Comparison of ENCODE assay signal across 6 cellular contexts in genomic region chr1:153536618-153537375, GRCh38. TPM values are rescaled to one million over a fixed set of nuclear protein-coding genes. Genes with fewer than 3 reads are reported as not detected.
DNase-seq lines count a peak whose midpoint lies in the region; ATAC-seq, FAIRE-seq and TF ChIP-seq lines count a peak whose summit lies in the region.

No MANE protein-coding gene starts in this region.

- H3K23ac ChIP-seq in IMR-90 (ENCODE audit: low read depth, low read length) = peak overlapping the region; percentile 91

- H3K56ac ChIP-seq in IMR-90 (ENCODE audit: extremely low read depth, insufficient read depth, low read length) = peak overlapping the region; percentile 89; the same call in 1 of the 2 replicates

- TF ChIP-seq POLR2A in IMR-90 (IDR thresholded peaks at IDR 0.05; ENCODE audit: low read depth, low read length) = no peak

- POLR2A ChIA-PET in IMR-90 (lab: Charles Lee; ENCODE audit: unreplicated experiment) = interaction anchor here (0.6 to 0.8 kb wide), 2 partner anchors 10 to 29 kb away, joined by 3 read pairs; no protein-coding TSS in a partner anchor

- no TSS peak for BruUV-seq in IMR-90 (replicated peaks; lab: Mats Ljungman, UMichigan)

- H3K36me3 ChIP-seq in IMR-90 (ENCODE audit: control insufficient read depth, insufficient read depth, low read length) = peaks cover 11% of the 10 kb centered on the region
- no peaks in the 10 kb centered on the region for H3K36me3 ChIP-seq in pancreas

- H2BK5ac ChIP-seq in IMR-90 (ENCODE audit: low read depth, low read length, poor library complexity, severe bottlenecking) = peak overlapping the region; percentile 85

- H3K9me3 ChIP-seq in IMR-90 (ENCODE audit: control insufficient read depth, insufficient read depth, low read length) (no peaks in the 10 kb centered on the region), pancreas (no peaks in the 10 kb centered on the region)

- no peaks in the 10 kb centered on the region for H3K27me3 ChIP-seq in IMR-90 (ENCODE audit: control insufficient read depth, insufficient read depth, low read length)
- H3K27me3 ChIP-seq in pancreas = no peaks in the 10 kb centered on the region

- H3K9ac ChIP-seq in IMR-90 (ENCODE audit: low read depth, low read length) = peak overlapping the region; percentile 58

- H3K27ac ChIP-seq in IMR-90 (ENCODE audit: insufficient read depth, low read length) (peak overlapping the region; percentile 72), caudate nucleus (ENCODE audit: low read depth, low read length) (peak overlapping the region; percentile 88), pancreas (peak overlapping the region; percentile 76 to 90 (median 78))

- peak overlapping the region; percentile 82 for H2BK20ac ChIP-seq in IMR-90 (ENCODE audit: low read depth, low read length)

- peak overlapping the region; percentile 98 for H4K91ac ChIP-seq in IMR-90 (ENCODE audit: insufficient read depth, low read depth, low read length)

- H3K4ac ChIP-seq in IMR-90 (ENCODE audit: low read depth, low read length) = peak overlapping the region; percentile 93

- H3K79me1 ChIP-seq in IMR-90 (ENCODE audit: low read depth in 1 of 2, low read length in 2 of 2) = peaks cover 5 to 60% of the 10 kb centered on the region in 2 experiments; a peak in 3 of 4 replicates

- CTCF ChIA-PET in IMR-90 (lab: Yijun Ruan, JAX) = no interaction called here

- H4K20me1 ChIP-seq in IMR-90 (ENCODE audit: insufficient read depth, low read length) = peaks cover 18% of the 10 kb centered on the region

- H3K18ac ChIP-seq in IMR-90 (ENCODE audit: low read depth, low read length) = peak overlapping the region; percentile 62

- peaks cover 34% of the 10 kb centered on the region for H3K9me1 ChIP-seq in IMR-90 (ENCODE audit: insufficient read depth, low read length)

- DNase-seq in IMR-90 (no peak), caudate nucleus (lab: John Stamatoyannopoulos, UW) (peak in 1 of 61 donors; percentile 32), pancreas (no peak), ACHN (no peak)
- DNase-seq in stimulated activated CD4-positive, alpha-beta T cell treated with anti-CD3 and anti-CD28 coated beads, Interleukin-1b, Interleukin-23, amount 100 ng/mL, for 48 hours = no peak

- peak overlapping the region; percentile 95 for H3K14ac ChIP-seq in IMR-90 (replicated peaks; ENCODE audit: low read depth, low read length)

- in situ Hi-C loops in IMR-90 (cut with MboI; ENCODE audit: low sequenced_read_pairs) (loop anchor here (25.0 kb wide), 1 partner anchor 426 kb away; the partner anchor contains the start of genes CREB3L4, CRTC2 and SLC39A1), ACHN (cut with HindIII; ENCODE audit: low pct_ligation_motif_present, low pct_unique_long_range_greater_than_20kb, low sequenced_read_pairs) (no loop called here)

- H2BK15ac ChIP-seq in IMR-90 (ENCODE audit: low read depth, low read length) = peak overlapping the region; percentile 57; the same call in 2 of the 3 replicates

- H2AK9ac ChIP-seq in IMR-90 (replicated peaks; ENCODE audit: low read depth, low read length, poor library complexity) = peak overlapping the region; percentile 95

- ATAC-seq in IMR-90 (ENCODE audit: low read depth) (no peak), pancreas (peak in 2 of 4 donors; percentile 5 to 24), HG03280 (IDR thresholded peaks at IDR 0.05; ENCODE audit: unreplicated experiment) (no peak)

- H2BK120ac ChIP-seq in IMR-90 (ENCODE audit: low read depth, low read length) = peak overlapping the region; percentile 91

- peak overlapping the region; percentile 96 for H2AFZ ChIP-seq in IMR-90 (replicated peaks; ENCODE audit: low read length, poor library complexity)

- peak overlapping the region; percentile 79 for H3K4me2 ChIP-seq in IMR-90 (ENCODE audit: low read depth, low read length)

- TF ChIP-seq CTCF in IMR-90 (conservative IDR thresholded peaks at IDR 0.05; ENCODE audit: low read depth, low read length) (no peak), pancreas (IDR thresholded peaks at IDR 0.05) (no peak)

- peak overlapping the region; percentile 45 for H4K5ac ChIP-seq in IMR-90 (ENCODE audit: low read depth, low read length)

- no peak for FAIRE-seq in pancreas (lab: Jason Lieb, UNC)

- H2AK5ac ChIP-seq in IMR-90 (ENCODE audit: low read depth, low read length) = peak overlapping the region; percentile 98

- peaks cover 36% of the 10 kb centered on the region for H3K4me1 ChIP-seq in IMR-90 (ENCODE audit: control insufficient read depth, insufficient read depth, low read length)
- H3K4me1 ChIP-seq in pancreas = no peaks in the 10 kb centered on the region

- dilution Hi-C loops in IMR-90 (cut with HindIII; ENCODE audit: low sequenced_read_pairs, unreplicated experiment) = no loop called here

- H3K4me3 ChIP-seq in IMR-90 (ENCODE audit: insufficient read depth, low read depth, low read length) (peak overlapping the region; percentile 38), pancreas (peak overlapping the region in 3 of 4 donors; percentile 33 to 61 (median 53))

- H4K8ac ChIP-seq in IMR-90 (ENCODE audit: low read depth in 2 of 2, low read length in 2 of 2) = peak overlapping the region; percentile 76 to 99

- TF ChIP-seq RAD21 in IMR-90 (IDR thresholded peaks at IDR 0.05; ENCODE audit: low read length) = no peak

- intact Hi-C loops in IMR-90 (cut with micrococcal nuclease) = no loop called here
- intact Hi-C loops in pancreas (cut with DNase I) = no loop called here

- 100% methylated on average over 3 of the region's 10 CpGs; no CpG with 5 or more reads in 1 of the 2 experiments for WGBS in IMR-90 (ENCODE audit: extremely low coverage in 2 of 2, insufficient read length in 1 of 2), 2 experiments
- WGBS in pancreas, 2 donors = 85 to 87% methylated on average over 10 of the region's 10 CpGs

TF ChIP-seq in IMR-90, 13 proteins besides CTCF, POLR2A, EP300 and RAD21:
- no peak for TF ChIP-seq BHLHE40 (IDR thresholded peaks at IDR 0.05; ENCODE audit: low read depth, low read length)
- no peak for TF ChIP-seq SMC3 (IDR thresholded peaks at IDR 0.05; ENCODE audit: low read depth, low read length)
- TF ChIP-seq ELK1 (IDR thresholded peaks at IDR 0.05; ENCODE audit: borderline replicate concordance, low read depth, low read length) = no peak
- no peak for TF ChIP-seq MAFK (IDR thresholded peaks at IDR 0.05; ENCODE audit: low read depth, low read length)
- no peak for TF ChIP-seq CHD1 (IDR thresholded peaks at IDR 0.05; ENCODE audit: low read depth, low read length)

RNA-seq across cellular contexts. Expression of gene S100A6, which starts 1.0 kb away (rescaled TPM):
- 373 and 555 TPM in 2 replicates for total RNA-seq in IMR-90 (2012; rRNA removed)
- polyA plus RNA-seq in IMR-90 (2012; rRNA removed) = 1,755 and 2,394 TPM in 2 replicates
- 755 and 1,450 TPM in 2 replicates for polyA plus RNA-seq in IMR-90 (2012; cell fraction: cytosol; rRNA removed)
- polyA plus RNA-seq in IMR-90 (2012; cell fraction: nucleus; rRNA removed; ENCODE audit: low replicate concordance) = 227 and 313 TPM in 2 replicates
- 100 to 1,000 TPM in 2 of 6 donors, 10 to 100 TPM in 4; 21.4 to 264 (median 61.8) TPM for total RNA-seq in pancreas
- polyA plus RNA-seq in pancreas = 100 to 1,000 TPM; 304 to 495 TPM

RNA-seq across cellular contexts. Expression of gene S100A5, which starts 3.9 kb away (rescaled TPM):
- total RNA-seq in IMR-90 (2012; rRNA removed) = 0.56 TPM in 1 of 2 replicates, not detected in the other
- 0.27 and 0.55 TPM in 2 replicates for polyA plus RNA-seq in IMR-90 (2012; rRNA removed)
- 1.1 TPM in 1 of 2 replicates, not detected in the other for polyA plus RNA-seq in IMR-90 (2012; cell fraction: cytosol; rRNA removed)
- not detected in 2 replicates for polyA plus RNA-seq in IMR-90 (2012; cell fraction: nucleus; rRNA removed; ENCODE audit: low replicate concordance)
- total RNA-seq in pancreas = not detected
- not detected for polyA plus RNA-seq in pancreas

RNA-seq across cellular contexts. Expression of gene S100A4, which starts 8.8 kb away (rescaled TPM):
- total RNA-seq in IMR-90 (2012; rRNA removed) (5.6 and 7.5 TPM in 2 replicates), pancreas (10 to 100 TPM in 4 of 6 donors, 1 to 10 TPM in 2; 5.0 to 40.9 (median 24.4) TPM)
- polyA plus RNA-seq in IMR-90 (2012; rRNA removed) (15.0 and 16.6 TPM in 2 replicates), pancreas (100 to 1,000 TPM in 1 of 2 donors, 10 to 100 TPM in 1; 88.6 to 149 TPM)
- polyA plus RNA-seq in IMR-90 (2012; cell fraction: cytosol; rRNA removed) = 17.1 and 25.7 TPM in 2 replicates
- polyA plus RNA-seq in IMR-90 (2012; cell fraction: nucleus; rRNA removed; ENCODE audit: low replicate concordance) = 3.3 and 5.2 TPM in 2 replicates

RNA-seq across cellular contexts. Expression of gene S100A3, which starts 12.3 kb away (rescaled TPM):
- 1.4 and 2.9 TPM in 2 replicates for total RNA-seq in IMR-90 (2012; rRNA removed)
- polyA plus RNA-seq in IMR-90 (2012; rRNA removed) = 4.5 and 6.2 TPM in 2 replicates
- 5.1 and 8.9 TPM in 2 replicates for polyA plus RNA-seq in IMR-90 (2012; cell fraction: cytosol; rRNA removed)
- 3.3 and 5.1 TPM in 2 replicates for polyA plus RNA-seq in IMR-90 (2012; cell fraction: nucleus; rRNA removed; ENCODE audit: low replicate concordance)
- total RNA-seq in pancreas = under 1 TPM in 3 of 6 donors, not detected in 3; 0.20 to 0.70 (median 0.66) TPM
- 1 to 10 TPM in 1 of 2 donors, under 1 TPM in 1; 0.38 to 1.1 TPM for polyA plus RNA-seq in pancreas

RNA-seq across cellular contexts. Expression of gene S100A2, which starts 28.8 kb away (rescaled TPM):
- total RNA-seq in IMR-90 (2012; rRNA removed) (3.6 and 4.4 TPM in 2 replicates), pancreas (1 to 10 TPM in 1 of 6 donors, under 1 TPM in 3, not detected in 2; 0.60 to 2.1 (median 0.68) TPM)
- polyA plus RNA-seq in IMR-90 (2012; rRNA removed) (7.9 and 9.5 TPM in 2 replicates), pancreas (1 to 10 TPM; 1.9 to 2.8 TPM)
- polyA plus RNA-seq in IMR-90 (2012; cell fraction: cytosol; rRNA removed) = 6.2 and 11.3 TPM in 2 replicates
- 5.1 TPM in 2 replicates for polyA plus RNA-seq in IMR-90 (2012; cell fraction: nucleus; rRNA removed; ENCODE audit: low replicate concordance)
